Comparison of ENCODE assay signal across 19 cellular contexts in the genomic region with DNA sequence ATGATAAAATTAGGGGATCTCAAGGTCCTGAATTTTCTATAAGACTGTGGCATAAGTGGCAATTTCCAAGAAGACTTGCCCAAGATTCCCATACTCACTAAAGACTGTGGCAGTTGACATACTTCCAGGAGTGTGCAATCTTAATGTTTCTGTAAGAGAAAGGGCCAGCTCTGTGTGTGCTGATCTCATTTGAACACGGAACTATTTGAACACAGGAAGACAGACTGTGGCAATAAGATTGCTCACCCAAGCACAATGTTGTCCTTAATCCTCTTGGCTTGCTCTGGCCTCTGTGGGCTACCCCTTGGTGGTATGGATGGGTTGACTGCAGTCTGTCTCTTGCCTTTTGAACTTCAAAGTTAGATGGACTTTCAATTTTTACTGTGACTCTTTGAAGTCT.
"Had no signal": no experiment of that assay in that cellular context is flagged by ENCODE, and none has a peak within 500 bp of the region (broad histone marks: within the 10 kb centered on the region; RNA-seq: fewer than 3 reads in every experiment).

No MANE protein-coding gene starts in this region.

- H3K36me3 ChIP-seq: lower lobe of right lung, transverse colon, vagina had no signal

- H3K9me3 ChIP-seq: lower lobe of right lung, transverse colon, vagina had no signal

- ATAC-seq: activated T-helper 17 cell treated with anti-CD3 and anti-CD28 coated beads, Interleukin-2, amount 50 U/mL, for 72 hours; lower lobe of right lung had no signal

- H3K27me3 ChIP-seq: transverse colon, vagina had no signal

- H3K27ac ChIP-seq: lower lobe of right lung, skin epidermis, transverse colon, vagina, VCaP had no signal

- H3K4me1 ChIP-seq: lower lobe of right lung, vagina had no signal

- DNase-seq: activated CD4-positive, alpha-beta T cell treated with anti-CD3 and anti-CD28 coated beads for 1 hour; activated CD4-positive, alpha-beta T cell treated with anti-CD3 and anti-CD28 coated beads, Interleukin-2, amount 50 U/mL, for 4 hours; activated naive CD4-positive, alpha-beta T cell treated with Interleukin-2 at 50 U/mL for 16 hours; aorta; glutamatergic neuron; kidney glomerular epithelial cell; lower lobe of right lung; midbrain; naive B cell; stimulated activated CD4-positive, alpha-beta T cell treated with anti-CD3 and anti-CD28 coated beads, Interleukin-4, amount 100 ng/mL, for 24 hours; stimulated activated naive CD4-positive, alpha-beta T cell; substantia nigra; T-helper 1 cell; T1000; transverse colon had no signal

- H3K4me3 ChIP-seq: lower lobe of right lung, skin epidermis, transverse colon, vagina had no signal
